ENCODE assay signal across 27 cellular contexts in the genomic region with DNA sequence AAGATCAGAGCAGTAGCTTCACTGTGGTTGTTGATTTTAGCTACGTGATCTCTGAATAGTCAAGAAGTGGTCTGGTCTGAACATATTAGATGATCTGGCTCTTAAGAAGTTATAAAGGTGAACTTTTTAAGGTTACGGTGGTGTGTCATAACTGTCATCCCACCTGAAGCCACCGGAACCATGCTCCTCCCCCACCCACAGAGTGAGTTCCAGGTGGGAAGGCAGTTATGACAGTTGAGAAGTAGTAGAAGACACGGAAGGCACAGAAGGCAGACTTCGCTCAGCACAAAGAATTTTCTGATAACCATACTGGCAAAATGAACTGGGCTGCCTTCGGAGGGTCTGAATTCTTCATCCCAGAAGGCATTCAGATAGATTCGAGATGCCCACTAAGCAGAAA.
"Had no signal": no experiment of that assay in that cellular context is flagged by ENCODE, and none has a peak within 500 bp of the region (broad histone marks: within the 10 kb centered on the region; RNA-seq: fewer than 3 reads in every experiment).

No MANE protein-coding gene starts in this region.

- DNase-seq: naive thymus-derived CD4-positive, alpha-beta T cell; natural killer cell; occipital lobe; pancreas; right cardiac atrium; right lobe of liver; sigmoid colon; small intestine; stimulated activated CD4-positive, alpha-beta T cell treated with anti-CD3 and anti-CD28 coated beads, Interleukin-15, amount 100 ng/mL, for 24 hours; stimulated activated CD4-positive, alpha-beta T cell treated with anti-CD3 and anti-CD28 coated beads, Interleukin-2, amount 100 ng/mL, for 24 hours; stimulated activated CD4-positive, alpha-beta T cell treated with anti-CD3 and anti-CD28 coated beads, Interleukin-2, amount 100 ng/mL, for 48 hours; stimulated activated CD4-positive, alpha-beta T cell treated with anti-CD3 and anti-CD28 coated beads, Interleukin-4, amount 100 ng/mL, for 24 hours; stimulated activated naive CD4-positive, alpha-beta T cell; stimulated activated naive CD8-positive, alpha-beta T cell treated with anti-CD3 and anti-CD28 coated beads, Interleukin-15, amount 100 ng/mL, for 72 hours; stimulated activated naive CD8-positive, alpha-beta T cell treated with anti-CD3 and anti-CD28 coated beads, Interleukin-15, Interleukin-2, amounts not matched to agents 100 U/mL and 50 U/mL, for 24 hours; substantia nigra; testis; thyroid gland; trophoblast cell; upper lobe of left lung had no signal

- H3K4me3 Mint-ChIP-seq: naive thymus-derived CD4-positive, alpha-beta T cell; natural killer cell; nephron; neural progenitor cell; stimulated activated memory B cell treated with anti-CD40 and anti-IgM and Interleukin-4, amounts not matched to agents 10 μg/mL and 1 μg/mL and 100 μg/mL, for 72 hours; stimulated activated naive CD8-positive, alpha-beta T cell treated with anti-CD3 and anti-CD28 coated beads, Interleukin-15, amount 100 ng/mL, for 72 hours had no signal

- H3K9me3 Mint-ChIP-seq: naive thymus-derived CD4-positive, alpha-beta T cell; natural killer cell; nephron; neural progenitor cell; stimulated activated memory B cell treated with anti-CD40 and anti-IgM and Interleukin-4, amounts not matched to agents 10 μg/mL and 1 μg/mL and 100 μg/mL, for 72 hours; stimulated activated naive CD8-positive, alpha-beta T cell treated with anti-CD3 and anti-CD28 coated beads, Interleukin-15, amount 100 ng/mL, for 72 hours had no signal

- H3K4me3 ChIP-seq: neural progenitor cell, pancreas, prostate gland, right lobe of liver, sigmoid colon, suprapubic skin, testis, thyroid gland, tibial nerve, upper lobe of left lung, vagina had no signal

- H3K9me3 ChIP-seq: pancreas, prostate gland, right lobe of liver, sigmoid colon, suprapubic skin, testis, thyroid gland, tibial nerve, upper lobe of left lung, vagina had no signal

- ATAC-seq: naive thymus-derived CD4-positive, alpha-beta T cell; natural killer cell; pancreas; right cardiac atrium; right lobe of liver; stimulated activated memory B cell treated with anti-CD40 and anti-IgM and Interleukin-4, amounts not matched to agents 10 μg/mL and 1 μg/mL and 100 μg/mL, for 72 hours; stimulated activated naive CD8-positive, alpha-beta T cell treated with anti-CD3 and anti-CD28 coated beads, Interleukin-15, amount 100 ng/mL, for 72 hours; stimulated activated naive CD8-positive, alpha-beta T cell treated with anti-CD3 and anti-CD28 coated beads, Interleukin-15, Interleukin-2, amounts not matched to agents 100 U/mL and 50 U/mL, for 24 hours had no signal

- H3K27ac Mint-ChIP-seq: naive thymus-derived CD4-positive, alpha-beta T cell; natural killer cell; nephron; neural progenitor cell; stimulated activated memory B cell treated with anti-CD40 and anti-IgM and Interleukin-4, amounts not matched to agents 10 μg/mL and 1 μg/mL and 100 μg/mL, for 72 hours had no signal

- H3K4me1 ChIP-seq: pancreas, prostate gland, right lobe of liver, sigmoid colon, suprapubic skin, testis, thyroid gland, tibial nerve, upper lobe of left lung, vagina had no signal

- H3K4me1 Mint-ChIP-seq: naive thymus-derived CD4-positive, alpha-beta T cell; natural killer cell; nephron; stimulated activated memory B cell treated with anti-CD40 and anti-IgM and Interleukin-4, amounts not matched to agents 10 μg/mL and 1 μg/mL and 100 μg/mL, for 72 hours; stimulated activated naive CD8-positive, alpha-beta T cell treated with anti-CD3 and anti-CD28 coated beads, Interleukin-15, amount 100 ng/mL, for 72 hours had no signal

- H3K36me3 Mint-ChIP-seq: naive thymus-derived CD4-positive, alpha-beta T cell; natural killer cell; stimulated activated memory B cell treated with anti-CD40 and anti-IgM and Interleukin-4, amounts not matched to agents 10 μg/mL and 1 μg/mL and 100 μg/mL, for 72 hours had no signal

- H3K27ac ChIP-seq: neural progenitor cell, pancreas, prostate gland, right lobe of liver, sigmoid colon, suprapubic skin, testis, thyroid gland, tibial nerve, upper lobe of left lung, vagina had no signal

- H3K27me3 ChIP-seq: neural progenitor cell, pancreas, right lobe of liver, sigmoid colon, suprapubic skin, testis, thyroid gland, tibial nerve, upper lobe of left lung, vagina had no signal

- H3K36me3 ChIP-seq: neural progenitor cell, pancreas, prostate gland, right lobe of liver, sigmoid colon, suprapubic skin, thyroid gland, tibial nerve, upper lobe of left lung, vagina had no signal
